Comparison of ENCODE assay signal across 22 cellular contexts in genomic region chr6:142165227-142165626, GRCh38. TPM values are rescaled to one million over a fixed set of nuclear protein-coding genes. Genes with fewer than 3 reads are reported as not detected.
DNase-seq lines count a peak whose midpoint lies in the region; ATAC-seq, FAIRE-seq and TF ChIP-seq lines count a peak whose summit lies in the region.
"Had no signal": no experiment of that assay in that cellular context is flagged by ENCODE, and none has a peak within 500 bp of the region (broad histone marks: within the 10 kb centered on the region; RNA-seq: fewer than 3 reads in every experiment).

No MANE protein-coding gene starts in this region.

- 91 to 92% methylated on average over 4 of the region's 4 CpGs for WGBS in thyroid gland, 2 donors

- intact Hi-C loops in thyroid gland (cut with DNase I) = no loop called here

- POLR2A ChIA-PET in HEK293 (lab: Yijun Ruan, JAX) = no interaction called here

- ATAC-seq in GM21390 (IDR thresholded peaks at IDR 0.05; ENCODE audit: unreplicated experiment) = no peak

- DNase-seq in GM12891 (ENCODE audit: insufficient read length, low spot score) (no peak), adipocyte (ENCODE audit: low read depth) (peak; percentile 22), endothelial cell (ENCODE audit: low spot score) (no peak), thyroid gland (no peak), HAP-1 (ENCODE audit: low spot score in 2 of 2) (no peak), HFFc6 (no peak)
- DNase-seq: DMS79; GM23248; NCI-H1417 treated with DMSO at 0.1 percent for 48 hours; NCI-H187 treated with DMSO at 0.1 percent for 48 hours; NCI-H446 treated with DMSO at 0.1 percent for 48 hours; NK-92 treated with Interleukin-12 subunit alpha and Interleukin-12 subunit beta, amount 100 ng/mL, for 24 hours; SHP77 had no signal

- H3K27me3 Mint-ChIP-seq in endothelial cell (ENCODE audit: unreplicated experiment) (no peaks in the 10 kb centered on the region), HFFc6 (ENCODE audit: insufficient read depth) (peaks cover 1% of the 10 kb centered on the region; the same call in 1 of the 2 replicates)

- H3K4me1 ChIP-seq in HEK293 (ENCODE audit: control insufficient read depth, insufficient read depth, low read length) = peaks cover 17% of the 10 kb centered on the region
- peaks cover 17% of the 10 kb centered on the region for H3K4me1 ChIP-seq in adipocyte (ENCODE audit: control insufficient read depth, insufficient read depth, low read length)
- peaks cover 3 to 5% of the 10 kb centered on the region in 2 donors for H3K4me1 ChIP-seq in thyroid gland
- peaks cover 17% of the 10 kb centered on the region for H3K4me1 ChIP-seq in HAP-1
- H3K4me1 ChIP-seq: BLaER1 had no signal

- no peak overlapping the region for H3K4me3 Mint-ChIP-seq in endothelial cell (ENCODE audit: unreplicated experiment)
- no peak overlapping the region for H3K4me3 Mint-ChIP-seq in HFFc6

- CTCF ChIA-PET in HEK293 (lab: Yijun Ruan, JAX) = interaction anchor here (0.6 to 2.8 kb wide), 8 partner anchors 10 to 309 kb away, joined by 3 to 33 read pairs (median 4); partner anchors contain the start of genes NMBR and VTA1

- TF ChIP-seq CTCF in HEK293 (tag by site-specific recombination; IDR thresholded peaks at IDR 0.05) (no peak), endothelial cell (IDR thresholded peaks at IDR 0.05; ENCODE audit: unreplicated experiment) (no peak), thyroid gland (IDR thresholded peaks at IDR 0.05) (no peak), HFFc6 (IDR thresholded peaks at IDR 0.05) (no peak)

- in situ Hi-C loops in HAP-1 (cut with MboI; ENCODE audit: low sequenced_read_pairs) = no loop called here

- H3K4me3 ChIP-seq in HEK293 (ENCODE audit: low read depth, low read length) = no peak overlapping the region
- H3K4me3 ChIP-seq in adipocyte (ENCODE audit: low read length) = no peak overlapping the region
- H3K4me3 ChIP-seq in thyroid gland (replicated peaks in 1 of 3) = no peak overlapping the region
- H3K4me3 ChIP-seq in HAP-1 = no peak overlapping the region
- H3K4me3 ChIP-seq: BLaER1, GM23248, SK-N-MC had no signal

- FAIRE-seq in GM12891 (lab: Jason Lieb, UNC) = peak; percentile 76
- FAIRE-seq: D721Med had no signal

- H3K9me3 ChIP-seq in HEK293 (ENCODE audit: control insufficient read depth, insufficient read depth, low read depth, low read length) (no peaks in the 10 kb centered on the region), adipocyte (ENCODE audit: control insufficient read depth, low read length) (no peaks in the 10 kb centered on the region), thyroid gland (no peaks in the 10 kb centered on the region), HAP-1 (no peaks in the 10 kb centered on the region)
- H3K9me3 ChIP-seq: BLaER1 had no signal

- H3K36me3 Mint-ChIP-seq in endothelial cell (ENCODE audit: low read depth, unreplicated experiment) (no peaks in the 10 kb centered on the region), HFFc6 (ENCODE audit: low read depth) (peaks cover 4% of the 10 kb centered on the region; the same call in 1 of the 2 replicates)

- H3K9ac ChIP-seq in adipocyte (ENCODE audit: low read length) = no peak overlapping the region
- H3K9ac ChIP-seq: BLaER1, GM23248, KMS-11 had no signal

- peaks cover 26 to 29% of the 10 kb centered on the region in 2 experiments for H3K36me3 ChIP-seq in HEK293 (ENCODE audit: control insufficient read depth in 2 of 2, insufficient read depth in 1 of 2, low read length in 2 of 2)
- peaks cover 22% of the 10 kb centered on the region for H3K36me3 ChIP-seq in adipocyte (ENCODE audit: control insufficient read depth, insufficient read depth, low read length, severe bottlenecking)
- H3K36me3 ChIP-seq in thyroid gland = peaks cover 0 to 14% of the 10 kb centered on the region in 2 donors
- H3K36me3 ChIP-seq in HAP-1 (replicated peaks) = peaks cover 10% of the 10 kb centered on the region

- H3K27ac Mint-ChIP-seq in endothelial cell (ENCODE audit: unreplicated experiment) (peak overlapping the region; percentile 44), HFFc6 (no peak overlapping the region)

- H3K9me3 Mint-ChIP-seq in endothelial cell (ENCODE audit: unreplicated experiment) = no peaks in the 10 kb centered on the region
- no peaks in the 10 kb centered on the region for H3K9me3 Mint-ChIP-seq in HFFc6

- TF ChIP-seq POLR2A in GM12891 (IDR thresholded peaks at IDR 0.05; ENCODE audit: low read depth, low read length) (no peak), thyroid gland (IDR thresholded peaks at IDR 0.05) (no peak)

- H3K4me1 Mint-ChIP-seq in endothelial cell (ENCODE audit: unreplicated experiment) = peaks cover 3% of the 10 kb centered on the region
- peaks cover 16% of the 10 kb centered on the region for H3K4me1 Mint-ChIP-seq in HFFc6 (ENCODE audit: low read depth)

- H3K27ac ChIP-seq in HEK293 (ENCODE audit: extremely low read depth, low read depth, low read length) (no peak overlapping the region), thyroid gland (no peak overlapping the region)
- H3K27ac ChIP-seq: BLaER1, GM23248, KMS-11, SK-N-MC had no signal

- H3K27me3 ChIP-seq in adipocyte (replicated peaks; ENCODE audit: control insufficient read depth, insufficient read depth, low read length) (no peaks in the 10 kb centered on the region), thyroid gland (no peaks in the 10 kb centered on the region), HAP-1 (ENCODE audit: low read depth) (no peaks in the 10 kb centered on the region)
- H3K27me3 ChIP-seq: BLaER1 had no signal

TF ChIP-seq in GM12891, 5 proteins besides CTCF, POLR2A, EP300 and RAD21:
- TF ChIP-seq TAF1 (IDR thresholded peaks at IDR 0.05; ENCODE audit: low read depth, low read length) = no peak
- TF ChIP-seq PAX5 (IDR thresholded peaks at IDR 0.05; ENCODE audit: insufficient read depth, low read length, severe bottlenecking) = no peak
- no peak for TF ChIP-seq SPI1 (IDR thresholded peaks at IDR 0.05; ENCODE audit: low read depth, low read length)
- TF ChIP-seq POLR2AphosphoS5 (IDR thresholded peaks at IDR 0.05; ENCODE audit: low read depth, low read length) = no peak
- TF ChIP-seq POU2F2 (IDR thresholded peaks at IDR 0.05; ENCODE audit: low read depth, low read length) = no peak
TF ChIP-seq in GM12891: peak in this region for 0.

TF ChIP-seq in HEK293, 187 proteins besides CTCF, POLR2A, EP300 and RAD21:
- no peak for TF ChIP-seq PBX3 (CRISPR knock-in tag; IDR thresholded peaks at IDR 0.05)
- peak; percentile 79 for TF ChIP-seq ZBTB44 (tag by site-specific recombination; IDR thresholded peaks at IDR 0.05)

RNA-seq across cellular contexts. Expression of gene VTA1, which starts 18.2 kb away (rescaled TPM):
- polyA plus RNA-seq in GM12891 (2012; ENCODE audit: low read depth, missing spikeins) = 32.7 TPM
- 36.6 TPM for total RNA-seq in endothelial cell (ENCODE audit: unreplicated experiment)
- total RNA-seq in thyroid gland = 10 to 100 TPM; 33.6 to 54.5 (median 47.0) TPM
- total RNA-seq in HFFc6 (2021; fragmentation: NEBNext Ultra II Directional; extraction: Animal tissue kit (Norgen Biotek cat#: 25700)) = 10 to 100 TPM; 68.3 to 81.3 (median 77.1) TPM

RNA-seq across cellular contexts. Expression of gene NMBR, which starts 18.3 kb away (rescaled TPM):
- polyA plus RNA-seq in GM12891 (2012; ENCODE audit: low read depth, missing spikeins) = not detected
- total RNA-seq in endothelial cell (ENCODE audit: unreplicated experiment) (not detected), thyroid gland (under 1 TPM in 1 of 4 donors, not detected in 3; 0.33 TPM)
- under 1 TPM in 2 of 6 experiments, not detected in 4; 0.14 to 0.40 TPM for total RNA-seq in HFFc6 (2021; fragmentation: NEBNext Ultra II Directional; extraction: Animal tissue kit (Norgen Biotek cat#: 25700))
- total RNA-seq: A673, GM23248, HT-29, RPMI7951 had no signal
- polyA plus RNA-seq: GM23248 had no signal

RNA-seq across cellular contexts. Expression of gene GJE1, which starts 32.5 kb away (rescaled TPM):
- polyA plus RNA-seq in GM12891 (2012; ENCODE audit: low read depth, missing spikeins) = not detected
- not detected for total RNA-seq in endothelial cell (ENCODE audit: unreplicated experiment)
- not detected for total RNA-seq in thyroid gland
- total RNA-seq in HFFc6 (2021; fragmentation: NEBNext Ultra II Directional; extraction: Animal tissue kit (Norgen Biotek cat#: 25700)) = not detected
- total RNA-seq: A673, GM23248, HT-29, RPMI7951 had no signal
- polyA plus RNA-seq: GM23248 had no signal
